Comparison of ENCODE assay signal across 13 cellular contexts in the genomic region with DNA sequence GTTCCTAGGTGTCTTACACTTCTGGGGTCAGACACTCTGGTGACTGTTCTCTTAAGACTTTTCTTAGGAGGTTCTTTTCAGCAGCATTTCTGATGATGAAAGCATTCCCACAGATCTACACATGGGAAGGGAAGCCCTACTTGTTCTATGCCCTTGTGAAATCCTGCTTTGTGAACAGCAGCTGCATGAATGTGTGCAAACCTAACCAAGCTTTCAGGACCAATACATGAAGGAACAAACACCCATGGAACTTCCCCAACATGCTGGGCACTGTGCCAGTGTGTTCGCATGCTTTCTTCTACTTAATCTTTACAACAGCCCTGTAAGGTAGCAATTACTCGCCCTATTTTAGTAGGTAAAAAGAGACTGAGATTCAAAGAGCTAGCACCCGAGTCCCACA.
DNase-seq lines count a peak whose midpoint lies in the region; ATAC-seq and TF ChIP-seq lines count a peak whose summit lies in the region.
"Had no signal": no experiment of that assay in that cellular context is flagged by ENCODE, and none has a peak within 500 bp of the region (broad histone marks: within the 10 kb centered on the region; RNA-seq: fewer than 3 reads in every experiment).

No MANE protein-coding gene starts in this region.

- intact Hi-C loops in esophagus muscularis mucosa (cut with DNase I), result no loop called here
- intact Hi-C loops in activated T-helper 2 cell treated with anti-CD3 and anti-CD28 coated beads, Interferon-gamma antibody, Interleukin-2, Interleukin-4, amounts not matched to agents 10 μg/mL and 5 μg/mL and 100 μg/mL, durations not matched to agents 14 hours and 24 hours and 36 hours (cut with micrococcal nuclease), result no loop called here
- intact Hi-C loops in activated CD4-positive, alpha-beta T cell treated with anti-CD3 and anti-CD28 coated beads for 36 hours (cut with DNase I, micrococcal nuclease), result no loop called here

- no peaks in the 10 kb centered on the region for H3K4me1 ChIP-seq in esophagus muscularis mucosa

- peaks cover 0 to 7% (median 3%) of the 10 kb centered on the region in 4 donors for H3K9me3 ChIP-seq in esophagus muscularis mucosa

- no peak for TF ChIP-seq CTCF in esophagus muscularis mucosa (IDR thresholded peaks at IDR 0.05)
- no peak for TF ChIP-seq CTCF in GM10266 (IDR thresholded peaks at IDR 0.05; ENCODE audit: control insufficient read depth, insufficient read depth, low read depth, missing control alignments)

- POLR2A ChIA-PET in activated CD4-positive, alpha-beta T cell treated with anti-CD3 and anti-CD28 coated beads for 36 hours (lab: Charles Lee), result no interaction called here

- TF ChIP-seq EP300 in esophagus muscularis mucosa (IDR thresholded peaks at IDR 0.05), result no peak

- CTCF ChIA-PET in activated CD4-positive, alpha-beta T cell treated with anti-CD3 and anti-CD28 coated beads for 36 hours (lab: Charles Lee), result interaction anchor here (0.9 kb wide), 1 partner anchor 13 kb away, joined by 3 read pairs; no protein-coding TSS in a partner anchor

- no peak overlapping the region for H3K4me3 ChIP-seq in esophagus muscularis mucosa
- H3K4me3 ChIP-seq: esophagus squamous epithelium, K562 had no signal

- 82% methylated on average over 3 of the region's 3 CpGs for WGBS in esophagus muscularis mucosa

- no peaks in the 10 kb centered on the region for H3K27me3 ChIP-seq in esophagus muscularis mucosa
- H3K27me3 ChIP-seq: esophagus squamous epithelium had no signal

- no peaks in the 10 kb centered on the region for H3K36me3 Mint-ChIP-seq in activated T-helper 2 cell treated with anti-CD3 and anti-CD28 coated beads, Interferon-gamma antibody, Interleukin-2, Interleukin-4, amounts not matched to agents 10 μg/mL and 5 μg/mL and 100 μg/mL, durations not matched to agents 14 hours and 24 hours and 36 hours (ENCODE audit: low read depth)
- no peaks in the 10 kb centered on the region for H3K36me3 Mint-ChIP-seq in activated CD4-positive, alpha-beta T cell treated with anti-CD3 and anti-CD28 coated beads for 36 hours (ENCODE audit: low read depth)
- H3K36me3 Mint-ChIP-seq: activated naive CD8-positive, alpha-beta T cell treated with anti-CD3 and anti-CD28 coated beads, Interleukin-2, amount 10 ng/mL, durations not matched to agents 7 days and 5 days had no signal

- H3K4me1 Mint-ChIP-seq in activated T-helper 2 cell treated with anti-CD3 and anti-CD28 coated beads, Interferon-gamma antibody, Interleukin-2, Interleukin-4, amounts not matched to agents 10 μg/mL and 5 μg/mL and 100 μg/mL, durations not matched to agents 14 hours and 24 hours and 36 hours (ENCODE audit: low read depth), result no peaks in the 10 kb centered on the region
- H3K4me1 Mint-ChIP-seq in activated CD4-positive, alpha-beta T cell treated with anti-CD3 and anti-CD28 coated beads for 36 hours, result no peaks in the 10 kb centered on the region
- H3K4me1 Mint-ChIP-seq: activated naive CD8-positive, alpha-beta T cell treated with anti-CD3 and anti-CD28 coated beads, Interleukin-2, amount 10 ng/mL, durations not matched to agents 7 days and 5 days; B cell had no signal

- ATAC-seq in HG03521 (IDR thresholded peaks at IDR 0.05; ENCODE audit: unreplicated experiment), result no peak
- no peak for ATAC-seq in activated CD4-positive, alpha-beta T cell treated with anti-CD3 and anti-CD28 coated beads for 36 hours
- ATAC-seq: K562, Panc1 had no signal

- no peaks in the 10 kb centered on the region for H3K36me3 ChIP-seq in esophagus muscularis mucosa
- H3K36me3 ChIP-seq: esophagus squamous epithelium had no signal

- H3K4me3 Mint-ChIP-seq in activated T-helper 2 cell treated with anti-CD3 and anti-CD28 coated beads, Interferon-gamma antibody, Interleukin-2, Interleukin-4, amounts not matched to agents 10 μg/mL and 5 μg/mL and 100 μg/mL, durations not matched to agents 14 hours and 24 hours and 36 hours (ENCODE audit: low read depth), result no peak overlapping the region
- no peak overlapping the region for H3K4me3 Mint-ChIP-seq in activated CD4-positive, alpha-beta T cell treated with anti-CD3 and anti-CD28 coated beads for 36 hours
- H3K4me3 Mint-ChIP-seq: activated naive CD8-positive, alpha-beta T cell treated with anti-CD3 and anti-CD28 coated beads, Interleukin-2, amount 10 ng/mL, durations not matched to agents 7 days and 5 days; B cell had no signal

- no peaks in the 10 kb centered on the region for H3K27me3 Mint-ChIP-seq in activated T-helper 2 cell treated with anti-CD3 and anti-CD28 coated beads, Interferon-gamma antibody, Interleukin-2, Interleukin-4, amounts not matched to agents 10 μg/mL and 5 μg/mL and 100 μg/mL, durations not matched to agents 14 hours and 24 hours and 36 hours (ENCODE audit: low read depth)
- no peaks in the 10 kb centered on the region for H3K27me3 Mint-ChIP-seq in activated CD4-positive, alpha-beta T cell treated with anti-CD3 and anti-CD28 coated beads for 36 hours
- H3K27me3 Mint-ChIP-seq: activated naive CD8-positive, alpha-beta T cell treated with anti-CD3 and anti-CD28 coated beads, Interleukin-2, amount 10 ng/mL, durations not matched to agents 7 days and 5 days had no signal

- TF ChIP-seq POLR2A in esophagus muscularis mucosa (IDR thresholded peaks at IDR 0.05; ENCODE audit: low read depth), result no peak

- peak; percentile 91 for DNase-seq in CD1c-positive myeloid dendritic cell (ENCODE audit: extremely low spot score)
- peak; percentile 71 for DNase-seq in NCI-H345 (lab: John Stamatoyannopoulos, UW)
- DNase-seq in esophagus muscularis mucosa (ENCODE audit: extremely low spot score), result peak; percentile 92
- peak; percentile 41 for DNase-seq in mucosa of gallbladder (ENCODE audit: low spot score)
- no peak for DNase-seq in GM10266 (ENCODE audit: extremely low spot score)
- no peak for DNase-seq in activated T-helper 2 cell treated with anti-CD3 and anti-CD28 coated beads, Interferon-gamma antibody, Interleukin-2, Interleukin-4, amounts not matched to agents 10 μg/mL and 5 μg/mL and 100 μg/mL, durations not matched to agents 14 hours and 24 hours and 36 hours (ENCODE audit: low spot score)
- DNase-seq in activated CD4-positive, alpha-beta T cell treated with anti-CD3 and anti-CD28 coated beads for 36 hours, result no peak
- DNase-seq: activated naive CD8-positive, alpha-beta T cell treated with anti-CD3 and anti-CD28 coated beads, Interleukin-2, amount 10 ng/mL, durations not matched to agents 7 days and 5 days; esophagus squamous epithelium had no signal

- no peak overlapping the region for H3K27ac ChIP-seq in esophagus muscularis mucosa (replicated peaks in 1 of 4)

- H3K9me3 Mint-ChIP-seq in activated T-helper 2 cell treated with anti-CD3 and anti-CD28 coated beads, Interferon-gamma antibody, Interleukin-2, Interleukin-4, amounts not matched to agents 10 μg/mL and 5 μg/mL and 100 μg/mL, durations not matched to agents 14 hours and 24 hours and 36 hours, result no peaks in the 10 kb centered on the region
- no peaks in the 10 kb centered on the region for H3K9me3 Mint-ChIP-seq in activated CD4-positive, alpha-beta T cell treated with anti-CD3 and anti-CD28 coated beads for 36 hours (ENCODE audit: low read depth)

- H3K27ac Mint-ChIP-seq in activated T-helper 2 cell treated with anti-CD3 and anti-CD28 coated beads, Interferon-gamma antibody, Interleukin-2, Interleukin-4, amounts not matched to agents 10 μg/mL and 5 μg/mL and 100 μg/mL, durations not matched to agents 14 hours and 24 hours and 36 hours, result no peak overlapping the region
- H3K27ac Mint-ChIP-seq in activated CD4-positive, alpha-beta T cell treated with anti-CD3 and anti-CD28 coated beads for 36 hours, result no peak overlapping the region
- H3K27ac Mint-ChIP-seq: activated naive CD8-positive, alpha-beta T cell treated with anti-CD3 and anti-CD28 coated beads, Interleukin-2, amount 10 ng/mL, durations not matched to agents 7 days and 5 days; B cell had no signal

Comparison
In these comparisons a context has a peak if more than half of its experiments do, and no peak if none do; other contexts are left out.
1. DNase-seq: peak in CD1c-positive myeloid dendritic cell (single experiment), NCI-H345 (single experiment), esophagus muscularis mucosa (single experiment) and mucosa of gallbladder (single experiment); none in GM10266 (single experiment), activated T-helper 2 cell treated with anti-CD3 and anti-CD28 coated beads, Interferon-gamma antibody, Interleukin-2, Interleukin-4, amounts not matched to agents 10 μg/mL and 5 μg/mL and 100 μg/mL, durations not matched to agents 14 hours and 24 hours and 36 hours (single experiment) and activated CD4-positive, alpha-beta T cell treated with anti-CD3 and anti-CD28 coated beads for 36 hours (single experiment).